18 cellular contexts compared by ENCODE assay signal in genomic region chr22:21104126-21104691, GRCh38. TPM values are rescaled to one million over a fixed set of nuclear protein-coding genes. Genes with fewer than 3 reads are reported as not detected.
DNase-seq lines count a peak whose midpoint lies in the region; ATAC-seq and TF ChIP-seq lines count a peak whose summit lies in the region.
"Had no signal": no experiment of that assay in that cellular context is flagged by ENCODE, and none has a peak within 500 bp of the region (broad histone marks: within the 10 kb centered on the region; RNA-seq: fewer than 3 reads in every experiment).

No MANE protein-coding gene starts in this region.

- ATAC-seq in left lung: no peak

- H3K4me3 Mint-ChIP-seq in type B pancreatic cell: no peak overlapping the region
- H3K4me3 Mint-ChIP-seq: B cell had no signal

- H3K27me3 ChIP-seq in left lung: peaks cover 0 to 15% of the 10 kb centered on the region in 2 donors

- no peak overlapping the region for H3K27ac Mint-ChIP-seq in type B pancreatic cell
- H3K27ac Mint-ChIP-seq: B cell had no signal

- peaks cover 14% of the 10 kb centered on the region for H3K27me3 Mint-ChIP-seq in type B pancreatic cell

- peaks cover 15% of the 10 kb centered on the region for H3K4me1 Mint-ChIP-seq in type B pancreatic cell (ENCODE audit: unreplicated experiment)

- DNase-seq in NCI-H446 treated with DMSO at 0.1 percent for 48 hours (lab: John Stamatoyannopoulos, UW) (peak; percentile 8), NCI-H446 (lab: John Stamatoyannopoulos, UW) (no peak), LNCaP clone FGC (ENCODE audit: low read depth) (no peak), choroid plexus epithelial cell (ENCODE audit: low read depth) (no peak), type B pancreatic cell (ENCODE audit: extremely low spot score, unreplicated experiment) (no peak), left lung (no peak), T1000 (lab: John Stamatoyannopoulos, UW) (no peak), NK-92 (lab: John Stamatoyannopoulos, UW; ENCODE audit: unreplicated experiment) (no peak)
- DNase-seq: CD8-positive, alpha-beta memory T cell; EL; IMR-90; NCI-H1092; NCI-H1694 treated with DMSO at 0.1 percent for 48 hours; NCI-H774; SIG-M5 had no signal

- H3K4me3 ChIP-seq in LNCaP clone FGC (ENCODE audit: low read depth, low read length) (peak overlapping the region; percentile 76), choroid plexus epithelial cell (ENCODE audit: low read depth, low read length) (no peak overlapping the region), left lung (no peak overlapping the region)

- intact Hi-C loops in left lung (cut with DNase I): no loop called here

- no peaks in the 10 kb centered on the region for H3K9me3 ChIP-seq in left lung

- peaks cover 0 to 7% of the 10 kb centered on the region in 2 donors for H3K4me1 ChIP-seq in left lung

- TF ChIP-seq CTCF in LNCaP clone FGC (IDR thresholded peaks at IDR 0.05; ENCODE audit: control insufficient read depth, extremely low read depth, insufficient read depth) (peak; percentile 40), choroid plexus epithelial cell (conservative IDR thresholded peaks at IDR 0.05; ENCODE audit: low read depth, low read length) (peak; percentile 29), type B pancreatic cell (conservative IDR thresholded peaks at IDR 0.05) (peak; percentile 18), left lung (IDR thresholded peaks at IDR 0.05) (no peak)

- H3K36me3 Mint-ChIP-seq in type B pancreatic cell: no peaks in the 10 kb centered on the region
- H3K36me3 Mint-ChIP-seq: CD8-positive, alpha-beta memory T cell had no signal

- H3K36me3 ChIP-seq in left lung: no peaks in the 10 kb centered on the region

- H3K27ac ChIP-seq in left lung: no peak overlapping the region

- no peaks in the 10 kb centered on the region for H3K9me3 Mint-ChIP-seq in type B pancreatic cell

RNA-seq across cellular contexts. Expression of gene LRRC74B, which starts 58.5 kb away (rescaled TPM):
- total RNA-seq in type B pancreatic cell (ENCODE audit: low replicate concordance): 0.65 TPM in 1 of 2 replicates, not detected in the other
- under 1 TPM in 1 of 2 donors, not detected in 1; 0.94 TPM for total RNA-seq in left lung
- total RNA-seq: A172; CD8-positive, alpha-beta memory T cell; HT-29; IMR-90 had no signal

Comparison
In these comparisons a context has a peak if more than half of its experiments do, and no peak if none do; other contexts are left out.
1. CTCF ChIP-seq: peak in LNCaP clone FGC (single experiment), choroid plexus epithelial cell (single experiment) and type B pancreatic cell (single experiment); none in left lung (0 of 2).